ENCODE assay signal across 13 cellular contexts in the genomic region with DNA sequence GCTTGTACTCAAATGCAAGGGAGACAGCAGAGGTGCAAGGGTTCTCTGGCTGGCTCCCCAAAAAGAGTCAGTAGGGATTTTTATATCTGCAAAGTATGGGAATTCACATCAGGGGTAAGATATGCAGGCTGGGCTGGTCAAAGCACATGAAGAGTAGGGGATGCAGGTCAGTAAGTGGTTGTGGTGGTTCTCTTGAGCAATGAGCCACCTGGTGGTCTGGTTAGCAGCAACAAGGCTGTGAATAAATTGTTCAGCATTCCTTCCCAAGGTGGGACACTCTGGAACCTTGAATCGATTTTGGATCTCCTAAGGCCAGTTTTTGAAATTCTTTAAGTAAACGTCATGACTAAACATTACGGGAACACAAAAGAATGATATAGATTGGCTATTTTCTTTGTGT.
DNase-seq lines count a peak whose midpoint lies in the region; ATAC-seq, FAIRE-seq and TF ChIP-seq lines count a peak whose summit lies in the region.
"Had no signal": no experiment of that assay in that cellular context is flagged by ENCODE, and none has a peak within 500 bp of the region (broad histone marks: within the 10 kb centered on the region; RNA-seq: fewer than 3 reads in every experiment).

No MANE protein-coding gene starts in this region.

- no peak overlapping the region for H3K14ac ChIP-seq in H1 (ENCODE audit: insufficient read length)

- DNase-seq in NCI-H146 (lab: John Stamatoyannopoulos, UW) (peak; percentile 43), NCI-H146 treated with DMSO at 0.1 percent for 48 hours (lab: John Stamatoyannopoulos, UW; ENCODE audit: unreplicated experiment) (no peak), NB4 (ENCODE audit: low read depth) (peak; percentile 18), H1 (ENCODE audit: low read depth in 1 of 2, low spot score in 2 of 2) (no peak), neural progenitor cell (ENCODE audit: low spot score) (peak; percentile 58), UCSD-AML1 (lab: John Stamatoyannopoulos, UW; ENCODE audit: unreplicated experiment) (no peak)
- DNase-seq: activated CD8-positive, alpha-beta T cell treated with anti-CD3 and anti-CD28 coated beads for 36 hours; amygdala; NCI-H1048; stimulated activated CD4-positive, alpha-beta T cell treated with anti-CD3 and anti-CD28 coated beads, Interleukin-12 subunit alpha, Interleukin-12 subunit beta, amount 100 ng/mL, for 4 hours had no signal

- no peak overlapping the region for H3K56ac ChIP-seq in H1 (replicated peaks; ENCODE audit: insufficient read length, low read depth, low read length)

- no peaks in the 10 kb centered on the region for H3K79me1 ChIP-seq in H1 (ENCODE audit: low read depth, low read length)

- TF ChIP-seq RAD21 in H1 (IDR thresholded peaks at IDR 0.05 in 1 of 2, conservative IDR thresholded peaks at IDR 0.05 in 1 of 2; ENCODE audit: low read depth in 2 of 2, low read length in 2 of 2), result peak; percentile 74 to 77

- H3K4me1 ChIP-seq in H1 (replicated peaks in 1 of 4; ENCODE audit: control insufficient read depth in 3 of 4, insufficient read depth in 4 of 4, low read length in 3 of 4), result peaks cover 0 to 5% (median 2%) of the 10 kb centered on the region in 4 experiments; a peak in 3 of 7 replicates
- H3K4me1 ChIP-seq in neural progenitor cell, result peaks cover 18% of the 10 kb centered on the region

- no peak overlapping the region; the same call in 1 of the 2 replicates for H3K18ac ChIP-seq in H1 (ENCODE audit: extremely low read depth, low read length)

- 0 out of 2 replicates have a peak overlapping the region, but pooled peaks have one; percentile 81 for H2BK20ac ChIP-seq in H1 (ENCODE audit: low read length)

- POLR2A ChIA-PET in H1 (lab: Charles Lee; ENCODE audit: partially characterized antibody), result interaction anchor here (1.5 kb wide), 1 partner anchor 15 kb away, joined by 4 read pairs; no protein-coding TSS in a partner anchor

- peak overlapping the region; percentile 23 for H3K27ac Mint-ChIP-seq in neural progenitor cell
- H3K27ac Mint-ChIP-seq: activated CD8-positive, alpha-beta T cell treated with anti-CD3 and anti-CD28 coated beads for 36 hours; stimulated activated naive CD8-positive, alpha-beta T cell treated with anti-CD3 and anti-CD28 coated beads, Interleukin-15, Interleukin-2, amounts not matched to agents 100 ng/mL and 50 ng/mL, for 24 hours had no signal

- H3F3A ChIP-seq in neural progenitor cell (ENCODE audit: low read depth), result peaks cover 4% of the 10 kb centered on the region

- peaks cover 16% of the 10 kb centered on the region for H3K9me3 Mint-ChIP-seq in neural progenitor cell

- H3K27me3 ChIP-seq in H1 (replicated peaks in 1 of 4; ENCODE audit: control insufficient read depth in 3 of 4, extremely low read depth in 1 of 4, insufficient read depth in 3 of 4, low read length in 3 of 4) (no peaks in the 10 kb centered on the region), neural progenitor cell (no peaks in the 10 kb centered on the region)

- 86% methylated on average over 3 of the region's 3 CpGs; no CpG with 5 or more reads in 1 of the 2 experiments for WGBS in H1 (ENCODE audit: extremely low coverage in 1 of 2, insufficient coverage in 1 of 2, insufficient read length in 1 of 2, insufficient replicate concordance in 2 of 2, low coverage in 1 of 2, low lambda C conversion rate in 2 of 2, missing lambda C conversion rate in 1 of 2), 2 experiments

- H2BK5ac ChIP-seq in H1 (ENCODE audit: low read depth, low read length), result peak overlapping the region; percentile 80; the same call in 1 of the 2 replicates

- H4K91ac ChIP-seq in H1 (replicated peaks; ENCODE audit: insufficient read length, low read length), result no peak overlapping the region

- CTCF ChIA-PET in H1 (lab: Charles Lee; ENCODE audit: partially characterized antibody), result interaction anchor here (0.9 to 2.8 kb wide), 7 partner anchors 8 to 120 kb away, joined by 3 to 20 read pairs (median 5); no protein-coding TSS in a partner anchor

- TF ChIP-seq EP300 in H1 (IDR thresholded peaks at IDR 0.05; ENCODE audit: borderline replicate concordance in 1 of 2, low read depth in 2 of 2, low read length in 2 of 2), result no peak

- H3K4me2 ChIP-seq in H1 (ENCODE audit: insufficient read depth in 1 of 2, low read depth in 2 of 2, low read length in 2 of 2) (no peak overlapping the region), neural progenitor cell (no peak overlapping the region)

- H2BK120ac ChIP-seq in H1 (replicated peaks; ENCODE audit: low read depth, low read length), result no peak overlapping the region

- no peak overlapping the region for H3K27ac ChIP-seq in H1 (ENCODE audit: low read depth, low read length)
- no peak overlapping the region for H3K27ac ChIP-seq in neural progenitor cell

- H2AFZ ChIP-seq in H1 (ENCODE audit: low read length) (no peak overlapping the region), neural progenitor cell (replicated peaks) (no peak overlapping the region)

- peak; percentile 20 for TF ChIP-seq CTCF in NB4 (IDR thresholded peaks at IDR 0.05; ENCODE audit: low read depth, low read length)
- TF ChIP-seq CTCF in H1 (IDR thresholded peaks at IDR 0.05; ENCODE audit: control extremely low read depth in 1 of 3, insufficient read depth in 1 of 3, low read depth in 1 of 3, low read length in 3 of 3), result peak; percentile 53 to 73 (median 64)
- peak; percentile 58 for TF ChIP-seq CTCF in neural progenitor cell (IDR thresholded peaks at IDR 0.05)

- TF ChIP-seq POLR2A in NB4 (IDR thresholded peaks at IDR 0.05; ENCODE audit: extremely low read depth, insufficient read length), result no peak
- no peak for TF ChIP-seq POLR2A in H1 (IDR thresholded peaks at IDR 0.05; ENCODE audit: control extremely low read depth in 1 of 2, low read depth in 2 of 2, low read length in 2 of 2)

- H3K27me3 Mint-ChIP-seq in neural progenitor cell (ENCODE audit: insufficient read depth, low read depth), result peaks cover 2% of the 10 kb centered on the region
- H3K27me3 Mint-ChIP-seq: activated CD8-positive, alpha-beta T cell treated with anti-CD3 and anti-CD28 coated beads for 36 hours; stimulated activated naive CD8-positive, alpha-beta T cell treated with anti-CD3 and anti-CD28 coated beads, Interleukin-15, Interleukin-2, amounts not matched to agents 100 ng/mL and 50 ng/mL, for 24 hours had no signal

- H4K20me1 ChIP-seq in H1 (replicated peaks in 1 of 2; ENCODE audit: control insufficient read depth in 1 of 2, insufficient read depth in 2 of 2, low read length in 2 of 2) (no peaks in the 10 kb centered on the region), neural progenitor cell (ENCODE audit: low read depth) (no peaks in the 10 kb centered on the region)

- H3K79me2 ChIP-seq in H1 (ENCODE audit: control insufficient read depth in 1 of 2, insufficient read depth in 2 of 2, low read length in 2 of 2), result no peaks in the 10 kb centered on the region
- H3K79me2 ChIP-seq in neural progenitor cell (ENCODE audit: low read depth), result no peaks in the 10 kb centered on the region

- H4K5ac ChIP-seq in H1 (ENCODE audit: insufficient read length, low read depth, low read length), result no peak overlapping the region

- H2BK15ac ChIP-seq in H1 (ENCODE audit: low read length), result no peak overlapping the region; the same call in 1 of the 2 replicates

- H2BK12ac ChIP-seq in H1 (ENCODE audit: low read depth, low read length), result no peak overlapping the region; the same call in 1 of the 2 replicates

- H3K23ac ChIP-seq in H1 (ENCODE audit: insufficient read length), result no peak overlapping the region

- no peak overlapping the region for H2AK5ac ChIP-seq in H1 (ENCODE audit: low read depth, low read length)

- H3K4ac ChIP-seq in H1 (replicated peaks; ENCODE audit: insufficient read length, low read depth, low read length), result no peak overlapping the region

- peaks cover 24% of the 10 kb centered on the region for H3K4me1 Mint-ChIP-seq in neural progenitor cell

- ATAC-seq in HG03571 (IDR thresholded peaks at IDR 0.05; ENCODE audit: unreplicated experiment), result no peak
- ATAC-seq in GM18909 (IDR thresholded peaks at IDR 0.05; ENCODE audit: poor library complexity, unreplicated experiment), result no peak
- ATAC-seq: activated CD8-positive, alpha-beta T cell treated with anti-CD3 and anti-CD28 coated beads for 36 hours had no signal

- peak; percentile 77 for FAIRE-seq in H1 (lab: Jason Lieb, UNC)

- no peak overlapping the region for H3K4me3 Mint-ChIP-seq in neural progenitor cell
- H3K4me3 Mint-ChIP-seq: activated CD8-positive, alpha-beta T cell treated with anti-CD3 and anti-CD28 coated beads for 36 hours; stimulated activated naive CD8-positive, alpha-beta T cell treated with anti-CD3 and anti-CD28 coated beads, Interleukin-15, Interleukin-2, amounts not matched to agents 100 ng/mL and 50 ng/mL, for 24 hours had no signal

- no peak overlapping the region for H4K8ac ChIP-seq in H1 (ENCODE audit: extremely low read depth, insufficient read depth, low read length)

- H3K36me3 ChIP-seq in H1 (ENCODE audit: control insufficient read depth in 2 of 4, insufficient read depth in 4 of 4, low read length in 3 of 4) (no peaks in the 10 kb centered on the region), neural progenitor cell (no peaks in the 10 kb centered on the region)

- H3K36me3 Mint-ChIP-seq in neural progenitor cell, result no peaks in the 10 kb centered on the region

- H3K9ac ChIP-seq in H1 (replicated peaks in 1 of 4; ENCODE audit: extremely low read depth in 1 of 4, low read depth in 3 of 4, low read length in 3 of 4), result no peak overlapping the region
- no peak overlapping the region for H3K9ac ChIP-seq in neural progenitor cell

- H3K23me2 ChIP-seq in H1 (ENCODE audit: low read depth, low read length), result no peaks in the 10 kb centered on the region

- H3K9me3 ChIP-seq in H1 (ENCODE audit: insufficient read depth in 2 of 2, low read depth in 1 of 2, low read length in 1 of 2) (no peaks in the 10 kb centered on the region), neural progenitor cell (ENCODE audit: low read depth) (no peaks in the 10 kb centered on the region)

- H3K4me3 ChIP-seq in NB4 (ENCODE audit: low read depth, low read length), result no peak overlapping the region
- no peak overlapping the region for H3K4me3 ChIP-seq in H1 (ENCODE audit: extremely low read depth in 1 of 4, insufficient read depth in 2 of 4, low read depth in 3 of 4, low read length in 4 of 4)
- H3K4me3 ChIP-seq in neural progenitor cell, result no peak overlapping the region

TF ChIP-seq in H1, 55 proteins besides CTCF, POLR2A, EP300 and RAD21:
- TF ChIP-seq TCF12 (IDR thresholded peaks at IDR 0.05; ENCODE audit: low read depth, low read length) (no peak), TEAD4 (IDR thresholded peaks at IDR 0.05; ENCODE audit: low read depth, low read length) (peak; percentile 28; the same call in 1 of the 2 replicates)

Comparison
In these comparisons a context has a peak if more than half of its experiments do, and no peak if none do; other contexts are left out.
1. DNase-seq: peak in NCI-H146 (single experiment), NB4 (single experiment) and neural progenitor cell (single experiment); none in NCI-H146 treated with DMSO at 0.1 percent for 48 hours (single experiment), H1 (0 of 2) and UCSD-AML1 (single experiment).
2. Peak in every context shown above with its lines, with median percentiles within 50 percentile points of each other: CTCF ChIP-seq.